Comparison of ENCODE assay signal across 10 cellular contexts in the genomic region with DNA sequence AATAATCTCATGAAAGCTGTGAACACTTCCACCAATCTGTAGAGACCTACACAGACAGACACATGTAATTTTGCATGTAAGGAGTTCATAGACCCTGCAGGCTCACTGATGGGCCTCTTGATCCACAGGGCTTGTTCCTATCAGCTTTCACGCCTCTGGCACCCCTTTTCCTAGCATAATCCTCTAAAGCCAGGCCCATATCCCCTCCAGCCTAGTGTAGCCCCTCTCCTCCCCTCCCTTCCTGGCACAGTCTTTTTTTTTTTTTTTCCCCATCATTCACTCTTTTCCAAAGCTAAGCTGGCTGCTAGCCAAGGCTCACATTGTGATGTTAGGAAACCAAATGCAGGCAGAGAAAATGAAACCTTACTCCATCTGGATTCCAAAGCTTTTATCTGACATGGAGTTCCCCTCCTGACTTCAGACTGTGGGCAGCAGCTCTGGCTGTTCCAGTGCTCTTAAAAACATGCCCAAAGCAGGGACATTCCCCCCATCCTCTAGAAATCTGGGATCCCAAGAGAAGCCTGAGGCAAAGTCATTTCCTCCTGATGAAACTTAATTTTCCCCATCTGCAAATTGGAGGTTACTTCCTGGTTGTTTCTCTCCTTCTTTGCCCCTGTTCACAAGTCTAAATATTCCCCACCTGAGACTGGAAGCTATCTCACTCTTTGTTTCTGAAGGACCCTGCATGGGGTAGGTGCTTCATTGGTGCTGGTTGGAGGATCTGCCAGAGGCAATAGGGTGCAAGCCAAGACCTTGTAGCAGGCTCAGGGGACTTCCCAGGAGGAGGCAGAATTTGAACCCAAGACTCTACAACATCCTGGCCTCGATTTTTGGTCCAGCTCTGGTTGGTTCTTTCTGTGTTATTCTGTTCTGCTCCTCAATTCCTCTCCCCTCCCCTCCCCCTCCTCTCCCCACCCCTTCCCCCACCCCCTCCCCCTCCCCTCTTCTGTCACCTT. TPM values are rescaled to one million over a fixed set of nuclear protein-coding genes. Genes with fewer than 3 reads are reported as not detected.
A peak's percentile ranks its signal among the peaks of the same experiment; 100 is the strongest.
DNase-seq lines count a peak whose midpoint lies in the region; ATAC-seq, FAIRE-seq and TF ChIP-seq lines count a peak whose summit lies in the region.
"Had no signal": no experiment of that assay in that cellular context is flagged by ENCODE, and none has a peak within 500 bp of the region (broad histone marks: within the 10 kb centered on the region; RNA-seq: fewer than 3 reads in every experiment).

No MANE protein-coding gene starts in this region.

- DNase-seq in DMS79 treated with DMSO at 0.1 percent for 48 hours (lab: John Stamatoyannopoulos, UW) (peak; percentile 70), NCI-H1694 treated with DMSO at 0.1 percent for 48 hours (lab: John Stamatoyannopoulos, UW) (peak; percentile 80), bronchial epithelial cell (ENCODE audit: low read depth) (peak; percentile 18), cerebellar nuclear complex (lab: John Stamatoyannopoulos, UW) (no peak), RCC 7860 (ENCODE audit: low spot score) (no peak)
- DNase-seq in activated naive CD4-positive, alpha-beta T cell treated with anti-CD3 and anti-CD28 coated beads for 36 hours, result no peak
- DNase-seq: Karpas-422 had no signal

- no peaks in the 10 kb centered on the region for H3K36me3 ChIP-seq in bronchial epithelial cell (ENCODE audit: control insufficient read depth, insufficient read depth, low read length)

- no peaks in the 10 kb centered on the region for H3K36me3 Mint-ChIP-seq in nephron (ENCODE audit: low read depth)
- no peaks in the 10 kb centered on the region for H3K36me3 Mint-ChIP-seq in activated naive CD4-positive, alpha-beta T cell treated with anti-CD3 and anti-CD28 coated beads for 36 hours (ENCODE audit: low read depth)

- no peaks in the 10 kb centered on the region for H3K9me3 Mint-ChIP-seq in nephron
- no peaks in the 10 kb centered on the region for H3K9me3 Mint-ChIP-seq in activated naive CD4-positive, alpha-beta T cell treated with anti-CD3 and anti-CD28 coated beads for 36 hours

- ATAC-seq in GM19452 (IDR thresholded peaks at IDR 0.05; ENCODE audit: unreplicated experiment), result no peak

- H3K4me1 Mint-ChIP-seq in nephron, result peaks cover 33% of the 10 kb centered on the region
- peaks cover 22% of the 10 kb centered on the region for H3K4me1 Mint-ChIP-seq in activated naive CD4-positive, alpha-beta T cell treated with anti-CD3 and anti-CD28 coated beads for 36 hours (ENCODE audit: low read depth)

- no peak overlapping the region for H3K4me3 ChIP-seq in bronchial epithelial cell (ENCODE audit: low read depth, low read length)

- no peak for TF ChIP-seq CTCF in bronchial epithelial cell (IDR thresholded peaks at IDR 0.05; ENCODE audit: insufficient read depth, low read length, severe bottlenecking)
- no peak for TF ChIP-seq CTCF in nephron (IDR thresholded peaks at IDR 0.05; ENCODE audit: unreplicated experiment in 3 of 3)

- H3K27me3 ChIP-seq in bronchial epithelial cell (ENCODE audit: control insufficient read depth, insufficient read depth, low read length), result no peaks in the 10 kb centered on the region

- no peaks in the 10 kb centered on the region for H3K27me3 Mint-ChIP-seq in nephron (ENCODE audit: low read depth)
- no peaks in the 10 kb centered on the region for H3K27me3 Mint-ChIP-seq in activated naive CD4-positive, alpha-beta T cell treated with anti-CD3 and anti-CD28 coated beads for 36 hours (ENCODE audit: low read depth)

- H3K27ac Mint-ChIP-seq in nephron, result peak overlapping the region; percentile 73 to 94 (median 82)
- no peak overlapping the region for H3K27ac Mint-ChIP-seq in activated naive CD4-positive, alpha-beta T cell treated with anti-CD3 and anti-CD28 coated beads for 36 hours

- no peak overlapping the region for H3K4me3 Mint-ChIP-seq in nephron
- H3K4me3 Mint-ChIP-seq in activated naive CD4-positive, alpha-beta T cell treated with anti-CD3 and anti-CD28 coated beads for 36 hours, result no peak overlapping the region

- CTCF ChIA-PET in activated naive CD4-positive, alpha-beta T cell treated with anti-CD3 and anti-CD28 coated beads for 36 hours (lab: Charles Lee), result interaction anchor here (0.6 kb wide), 1 partner anchor 41 kb away, joined by 3 read pairs; no protein-coding TSS in a partner anchor

- FAIRE-seq in bronchial epithelial cell (lab: Jason Lieb, UNC) (no peak), RCC 7860 (lab: Jason Lieb, UNC) (no peak)

- intact Hi-C loops in activated naive CD4-positive, alpha-beta T cell treated with anti-CD3 and anti-CD28 coated beads for 36 hours (cut with micrococcal nuclease), result no loop called here

RNA-seq across cellular contexts. Expression of a gene that starts 9.9 kb away (rescaled TPM):
- 0.26 TPM in 1 of 2 replicates, not detected in the other for total RNA-seq in bronchial epithelial cell
- total RNA-seq in activated naive CD4-positive, alpha-beta T cell treated with anti-CD3 and anti-CD28 coated beads for 36 hours, result 1 to 10 TPM; 1.9 to 2.5 TPM

RNA-seq across cellular contexts. Expression of a gene that starts 21.4 kb away (rescaled TPM):
- not detected in 2 replicates for total RNA-seq in bronchial epithelial cell
- total RNA-seq in activated naive CD4-positive, alpha-beta T cell treated with anti-CD3 and anti-CD28 coated beads for 36 hours, result not detected

RNA-seq across cellular contexts. Expression of a gene that starts 40.5 kb away (rescaled TPM):
- total RNA-seq in bronchial epithelial cell, result 0.13 TPM in 1 of 2 replicates, not detected in the other
- 10 to 100 TPM; 18.6 to 21.6 TPM for total RNA-seq in activated naive CD4-positive, alpha-beta T cell treated with anti-CD3 and anti-CD28 coated beads for 36 hours

RNA-seq across cellular contexts. Expression of a gene that starts 53.4 kb away (rescaled TPM):
- total RNA-seq in bronchial epithelial cell, result not detected in 2 replicates
- not detected for total RNA-seq in activated naive CD4-positive, alpha-beta T cell treated with anti-CD3 and anti-CD28 coated beads for 36 hours
- total RNA-seq: activated CD8-positive, alpha-beta memory T cell treated with anti-CD3 and anti-CD28 coated beads for 36 hours had no signal

Comparison
In these comparisons a context has a peak if more than half of its experiments do, and no peak if none do; other contexts are left out.
1. DNase-seq: peak in DMS79 treated with DMSO at 0.1 percent for 48 hours (single experiment), NCI-H1694 treated with DMSO at 0.1 percent for 48 hours (single experiment) and bronchial epithelial cell (single experiment); none in cerebellar nuclear complex (0 of 2), activated naive CD4-positive, alpha-beta T cell treated with anti-CD3 and anti-CD28 coated beads for 36 hours (single experiment) and RCC 7860 (single experiment).
2. RNA of a gene that starts 40.5 kb away (total RNA-seq): 18.6 to 21.6 TPM in activated naive CD4-positive, alpha-beta T cell treated with anti-CD3 and anti-CD28 coated beads for 36 hours; 0.13 TPM in bronchial epithelial cell; every median in the first group is over 10 times any median in the second.